In genomic region chr15:69815793-69816192, GRCh38 we compare ENCODE assay signal across 31 cellular contexts.
"Had no signal": no experiment of that assay in that cellular context is flagged by ENCODE, and none has a peak within 500 bp of the region (broad histone marks: within the 10 kb centered on the region; RNA-seq: fewer than 3 reads in every experiment).

No MANE protein-coding gene starts in this region.

- H3K9me3 ChIP-seq: gastroesophageal sphincter, pancreas, prostate gland, thyroid gland, upper lobe of left lung, vagina had no signal

- H3K27ac Mint-ChIP-seq: activated CD4-positive, alpha-beta memory T cell treated with anti-CD3 and anti-CD28 coated beads, Interleukin-2, amount 10 ng/mL, durations not matched to agents 7 days and 5 days; activated CD4-positive, alpha-beta T cell treated with anti-CD3 and anti-CD28 coated beads, Interleukin-2, amount 10 ng/mL, durations not matched to agents 7 days and 5 days; activated CD8-positive, alpha-beta memory T cell treated with anti-CD3 and anti-CD28 coated beads, Interleukin-2, amount 10 ng/mL, durations not matched to agents 7 days and 5 days; mesothelial cell of epicardium; naive B cell; stimulated activated naive CD8-positive, alpha-beta T cell treated with anti-CD3 and anti-CD28 coated beads, Interleukin-15, Interleukin-2, amounts not matched to agents 100 ng/mL and 50 ng/mL, for 24 hours; WTC11 had no signal

- H3K36me3 ChIP-seq: gastroesophageal sphincter, pancreas, prostate gland, thyroid gland, upper lobe of left lung, vagina had no signal

- H3K9me3 Mint-ChIP-seq: activated CD4-positive, alpha-beta memory T cell treated with anti-CD3 and anti-CD28 coated beads, Interleukin-2, amount 10 ng/mL, durations not matched to agents 7 days and 5 days; activated CD4-positive, alpha-beta T cell treated with anti-CD3 and anti-CD28 coated beads, Interleukin-2, amount 10 ng/mL, durations not matched to agents 7 days and 5 days; mesothelial cell of epicardium; stimulated activated naive CD8-positive, alpha-beta T cell treated with anti-CD3 and anti-CD28 coated beads, Interleukin-15, Interleukin-2, amounts not matched to agents 100 ng/mL and 50 ng/mL, for 24 hours; WTC11 had no signal

- H3K27ac ChIP-seq: gastroesophageal sphincter, pancreas, prostate gland, skin epidermis, thyroid gland, upper lobe of left lung, vagina had no signal

- H3K27me3 ChIP-seq: pancreas, thyroid gland, upper lobe of left lung, vagina had no signal

- H3K4me1 Mint-ChIP-seq: activated CD4-positive, alpha-beta memory T cell treated with anti-CD3 and anti-CD28 coated beads, Interleukin-2, amount 10 ng/mL, durations not matched to agents 7 days and 5 days; activated CD8-positive, alpha-beta memory T cell treated with anti-CD3 and anti-CD28 coated beads, Interleukin-2, amount 10 ng/mL, durations not matched to agents 7 days and 5 days; naive B cell had no signal

- H3K4me3 Mint-ChIP-seq: activated CD4-positive, alpha-beta memory T cell treated with anti-CD3 and anti-CD28 coated beads, Interleukin-2, amount 10 ng/mL, durations not matched to agents 7 days and 5 days; activated CD4-positive, alpha-beta T cell treated with anti-CD3 and anti-CD28 coated beads, Interleukin-2, amount 10 ng/mL, durations not matched to agents 7 days and 5 days; activated CD8-positive, alpha-beta memory T cell treated with anti-CD3 and anti-CD28 coated beads, Interleukin-2, amount 10 ng/mL, durations not matched to agents 7 days and 5 days; mesothelial cell of epicardium; naive B cell; stimulated activated naive CD8-positive, alpha-beta T cell treated with anti-CD3 and anti-CD28 coated beads, Interleukin-15, Interleukin-2, amounts not matched to agents 100 ng/mL and 50 ng/mL, for 24 hours; WTC11 had no signal

- H3K4me1 ChIP-seq: pancreas, prostate gland, thyroid gland, upper lobe of left lung, vagina had no signal

- DNase-seq: activated CD4-positive, alpha-beta memory T cell treated with anti-CD3 and anti-CD28 coated beads, Interleukin-2, amount 10 ng/mL, durations not matched to agents 7 days and 5 days; activated CD4-positive, alpha-beta T cell treated with anti-CD3 and anti-CD28 coated beads for 1 hour; activated CD4-positive, alpha-beta T cell treated with anti-CD3 and anti-CD28 coated beads, Interleukin-2, amount 10 ng/mL, durations not matched to agents 7 days and 5 days; activated CD8-positive, alpha-beta memory T cell treated with anti-CD3 and anti-CD28 coated beads, Interleukin-2, amount 10 ng/mL, durations not matched to agents 7 days and 5 days; activated naive CD4-positive, alpha-beta T cell; activated T-cell treated with anti-CD3 and anti-CD28 coated beads, Interleukin-2, amount 50 U/mL, for 48 hours; amygdala; caudate nucleus; cortex of kidney; head of caudate nucleus; hippocampal formation; kidney; left colon; mammary epithelial cell; naive B cell; pancreas; retina; stimulated activated CD4-positive, alpha-beta T cell treated with anti-CD3 and anti-CD28 coated beads, Interleukin-12 subunit alpha, Interleukin-12 subunit beta, amount 100 ng/mL, for 4 hours; stimulated activated CD4-positive, alpha-beta T cell treated with anti-CD3 and anti-CD28 coated beads, Interleukin-4, amount 100 ng/mL, for 1 hour; substantia nigra; T-helper 2 cell; thyroid gland; upper lobe of left lung had no signal

- H3K36me3 Mint-ChIP-seq: activated CD8-positive, alpha-beta memory T cell treated with anti-CD3 and anti-CD28 coated beads, Interleukin-2, amount 10 ng/mL, durations not matched to agents 7 days and 5 days; mesothelial cell of epicardium; naive B cell; WTC11 had no signal

- H3K4me3 ChIP-seq: gastroesophageal sphincter, pancreas, prostate gland, skin epidermis, thyroid gland, upper lobe of left lung, vagina had no signal

- ATAC-seq: activated CD8-positive, alpha-beta memory T cell treated with anti-CD3 and anti-CD28 coated beads, Interleukin-2, amount 10 ng/mL, durations not matched to agents 7 days and 5 days; gastroesophageal sphincter; left colon; pancreas; sciatic nerve; WTC11 had no signal
